In the genomic region with DNA sequence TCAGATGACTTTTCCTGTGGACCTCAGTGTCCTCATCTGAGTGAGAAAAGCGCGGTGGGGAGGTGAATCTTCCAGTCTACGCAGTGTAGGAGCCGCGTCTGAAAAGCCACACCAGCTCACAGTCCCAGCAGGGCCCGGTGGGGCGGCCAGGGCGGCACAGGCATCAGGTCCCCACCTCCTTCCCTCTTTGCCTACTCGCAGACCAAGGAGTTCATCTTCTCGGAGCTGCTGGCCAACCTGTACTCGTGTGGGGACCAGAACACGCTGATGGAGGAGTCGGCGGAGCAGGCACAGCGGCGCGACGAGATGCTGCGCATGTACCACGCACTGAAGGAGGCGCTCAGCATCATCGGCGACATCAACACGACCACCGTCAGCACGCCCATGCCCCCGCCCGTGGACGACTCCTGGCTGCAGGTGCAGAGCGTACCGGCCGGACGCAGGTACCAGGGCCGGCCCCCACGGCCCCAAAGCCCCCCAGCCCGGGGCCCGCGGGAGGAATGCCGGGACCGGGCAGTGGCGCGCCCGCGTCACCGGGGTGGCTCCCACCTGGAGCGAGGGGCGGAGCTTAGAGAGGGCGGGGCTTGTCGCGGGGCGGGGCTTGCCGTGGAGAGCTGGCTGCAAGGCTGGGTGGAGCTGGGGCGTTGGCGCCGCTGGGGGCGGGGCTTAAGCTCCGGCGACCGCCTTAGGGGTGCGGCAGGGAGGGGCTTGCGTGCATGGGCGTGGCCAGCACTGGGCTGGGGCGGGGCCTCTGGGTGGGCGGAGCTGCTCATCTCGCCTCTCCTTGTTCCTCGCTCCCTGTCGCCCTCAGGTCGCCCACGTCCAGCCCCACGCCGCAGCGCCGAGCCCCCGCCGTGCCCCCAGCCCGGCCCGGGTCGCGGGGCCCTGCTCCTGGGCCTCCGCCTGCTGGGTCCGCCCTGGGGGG, we compare ENCODE assay signal across 8 cellular contexts. TPM values are rescaled to one million over a fixed set of nuclear protein-coding genes. Genes with fewer than 3 reads are reported as not detected.
DNase-seq lines count a peak whose midpoint lies in the region; ATAC-seq and TF ChIP-seq lines count a peak whose summit lies in the region.

No MANE protein-coding gene starts in this region.

- H3K18ac ChIP-seq in mesenchymal stem cell (ENCODE audit: low read depth in 1 of 2, low read length in 2 of 2) = peak overlapping the region in 1 of 2 experiments; percentile 48

- no peak overlapping the region for H3K9ac ChIP-seq in mesenchymal stem cell (ENCODE audit: low read length)

- H3K4me2 ChIP-seq in mesenchymal stem cell (ENCODE audit: low read length, poor library complexity, severe bottlenecking) = no peak overlapping the region

- peak overlapping the region; percentile 66 for H3K4me3 ChIP-seq in effector memory CD4-positive, alpha-beta T cell (ENCODE audit: insufficient read depth, low read depth, low read length, poor library complexity, severe bottlenecking)
- no peak overlapping the region for H3K4me3 ChIP-seq in mesenchymal stem cell (ENCODE audit: insufficient read depth in 1 of 2, low read depth in 1 of 2, low read length in 2 of 2)

- no peak overlapping the region for H3K14ac ChIP-seq in mesenchymal stem cell (ENCODE audit: low read length in 2 of 2)

- no peak overlapping the region for H4K8ac ChIP-seq in mesenchymal stem cell (ENCODE audit: low read length)

- H3K9me3 ChIP-seq in effector memory CD4-positive, alpha-beta T cell (ENCODE audit: control insufficient read depth, low read length) = no peaks in the 10 kb centered on the region
- no peaks in the 10 kb centered on the region for H3K9me3 ChIP-seq in mesenchymal stem cell (ENCODE audit: control insufficient read depth, low read length)

- H2AFZ ChIP-seq in mesenchymal stem cell (ENCODE audit: low read depth, low read length) = peak overlapping the region; percentile 3

- H3K23ac ChIP-seq in mesenchymal stem cell (ENCODE audit: low read length in 2 of 2) = no peak overlapping the region

- H2BK5ac ChIP-seq in mesenchymal stem cell (ENCODE audit: low read depth, low read length, poor library complexity, severe bottlenecking) = no peak overlapping the region

- WGBS in mesenchymal stem cell = 44% methylated on average over 73 of the region's 81 CpGs

- H3K79me1 ChIP-seq in mesenchymal stem cell (replicated peaks; ENCODE audit: low read length, poor library complexity, severe bottlenecking) = no peaks in the 10 kb centered on the region

- H3K27me3 ChIP-seq in effector memory CD4-positive, alpha-beta T cell (replicated peaks; ENCODE audit: control insufficient read depth, insufficient read depth, low read length, poor library complexity, severe bottlenecking) = peaks cover 2% of the 10 kb centered on the region
- H3K27me3 ChIP-seq in mesenchymal stem cell (ENCODE audit: control insufficient read depth in 1 of 2, insufficient read depth in 1 of 2, low read length in 2 of 2) = no peaks in the 10 kb centered on the region

- peak overlapping the region; percentile 7 for H2BK120ac ChIP-seq in mesenchymal stem cell (ENCODE audit: low read depth, low read length)

- H2BK15ac ChIP-seq in mesenchymal stem cell (ENCODE audit: low read depth, poor library complexity, severe bottlenecking) = no peak overlapping the region

- H2AK5ac ChIP-seq in mesenchymal stem cell (ENCODE audit: low read length, severe bottlenecking) = no peak overlapping the region

- in situ Hi-C loops in GM13977 (cut with MboI; ENCODE audit: low pct_unique_long_range_greater_than_20kb, low sequenced_read_pairs, unreplicated experiment) = no loop called here

- ATAC-seq in HG02610 (IDR thresholded peaks at IDR 0.05; ENCODE audit: unreplicated experiment) (peak; percentile 80), HG03097 (IDR thresholded peaks at IDR 0.05; ENCODE audit: low FRiP score, unreplicated experiment) (no peak)

- no peak overlapping the region for H3K4ac ChIP-seq in mesenchymal stem cell (ENCODE audit: low read depth in 1 of 2, low read length in 2 of 2)

- no peak overlapping the region for H4K91ac ChIP-seq in mesenchymal stem cell (ENCODE audit: low read length)

- peak overlapping the region; percentile 57 for H3K27ac ChIP-seq in effector memory CD4-positive, alpha-beta T cell (ENCODE audit: insufficient read depth, low read length, poor library complexity, severe bottlenecking)
- H3K27ac ChIP-seq in mesenchymal stem cell (ENCODE audit: low read length, poor library complexity, severe bottlenecking) = no peak overlapping the region

- DNase-seq in GM13977 (ENCODE audit: low spot score) = peak; percentile 100
- DNase-seq in NCI-H2196 (lab: John Stamatoyannopoulos, UW; ENCODE audit: unreplicated experiment) = peak; percentile 80
- DNase-seq in activated CD8-positive, alpha-beta memory T cell treated with anti-CD3 and anti-CD28 coated beads for 48 hours (ENCODE audit: low read depth in 2 of 3, low spot score in 2 of 3) = peak; percentile 95 to 100 (median 100)
- DNase-seq in effector memory CD4-positive, alpha-beta T cell = peak; percentile 95 to 99 (median 96)
- peak; percentile 65 for DNase-seq in mesenchymal stem cell
- DNase-seq in stimulated activated CD8-positive, alpha-beta memory T cell treated with anti-CD3 and anti-CD28 coated beads, Interleukin-4, amount 100 ng/mL, for 1 hour (ENCODE audit: low read depth in 2 of 2, low spot score in 1 of 2) = peak; percentile 97 to 98

- H3K4me1 ChIP-seq in effector memory CD4-positive, alpha-beta T cell (ENCODE audit: control insufficient read depth, insufficient read depth, low read length, poor library complexity, severe bottlenecking) = peaks cover 14% of the 10 kb centered on the region
- peaks cover 36% of the 10 kb centered on the region for H3K4me1 ChIP-seq in mesenchymal stem cell (ENCODE audit: control insufficient read depth, insufficient read depth, low read depth, low read length)

- no peaks in the 10 kb centered on the region for H3K36me3 ChIP-seq in effector memory CD4-positive, alpha-beta T cell (ENCODE audit: control insufficient read depth, insufficient read depth, low read length)
- H3K36me3 ChIP-seq in mesenchymal stem cell (ENCODE audit: control insufficient read depth in 1 of 2, insufficient read depth in 2 of 2, low read depth in 1 of 2, low read length in 2 of 2) = peaks cover 40 to 71% of the 10 kb centered on the region in 2 experiments

- no peak overlapping the region for H2BK12ac ChIP-seq in mesenchymal stem cell (ENCODE audit: low read length in 2 of 2)

- TF ChIP-seq CTCF in GM13977 (IDR thresholded peaks at IDR 0.05; ENCODE audit: extremely low read depth, insufficient read depth, missing control alignments) = no peak

RNA-seq across cellular contexts. Expression of gene GOLGA2, which starts 25.6 kb away (rescaled TPM):
- polyA plus RNA-seq in mesenchymal stem cell (2013, experiment 1 of 2) = 109 TPM
- polyA plus RNA-seq in mesenchymal stem cell (2013, experiment 2 of 2) = 102 TPM

RNA-seq across cellular contexts. Expression of gene SWI5, which starts 25.9 kb away (rescaled TPM):
- polyA plus RNA-seq in mesenchymal stem cell (2013, experiment 1 of 2) = 35.0 TPM
- polyA plus RNA-seq in mesenchymal stem cell (2013, experiment 2 of 2) = 33.3 TPM

RNA-seq across cellular contexts. Expression of gene DNM1, which starts 47.0 kb away (rescaled TPM):
- polyA plus RNA-seq in mesenchymal stem cell (2013, experiment 1 of 2) = 5.9 TPM
- polyA plus RNA-seq in mesenchymal stem cell (2013, experiment 2 of 2) = 5.2 TPM

RNA-seq across cellular contexts. Expression of gene CIZ1, which starts 58.8 kb away (rescaled TPM):
- polyA plus RNA-seq in mesenchymal stem cell (2013, experiment 1 of 2) = 148 TPM
- polyA plus RNA-seq in mesenchymal stem cell (2013, experiment 2 of 2) = 145 TPM
